19 cellular contexts compared by ENCODE assay signal in the genomic region with DNA sequence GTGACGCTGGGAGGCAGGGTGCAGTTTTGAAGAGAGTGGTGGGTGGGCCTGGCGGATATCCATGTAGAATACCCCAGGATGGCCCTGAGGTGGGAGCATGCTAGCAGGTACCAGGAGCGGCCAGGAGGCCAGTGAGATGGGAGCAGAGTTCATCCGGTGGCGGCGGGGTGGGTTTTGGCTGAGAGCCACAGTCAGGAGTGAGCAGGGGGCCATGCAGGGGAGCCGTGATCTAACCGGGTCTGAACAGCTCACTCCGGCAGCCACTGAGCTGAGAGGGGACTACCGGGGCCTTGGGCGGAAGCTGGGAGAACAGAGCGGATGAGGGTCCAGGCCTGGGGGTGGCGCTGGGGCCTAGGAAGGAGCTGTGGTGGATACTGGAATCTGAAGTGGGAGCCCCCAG. TPM values are rescaled to one million over a fixed set of nuclear protein-coding genes. Genes with fewer than 3 reads are reported as not detected.
DNase-seq lines count a peak whose midpoint lies in the region; ATAC-seq and TF ChIP-seq lines count a peak whose summit lies in the region.
"Had no signal": no experiment of that assay in that cellular context is flagged by ENCODE, and none has a peak within 500 bp of the region (broad histone marks: within the 10 kb centered on the region; RNA-seq: fewer than 3 reads in every experiment).

No MANE protein-coding gene starts in this region.

- DNase-seq in activated gamma-delta T cell treated with Interleukin-2 at 50 U/mL for 16 hours (peak; percentile 2), activated gamma-delta T cell (lab: John Stamatoyannopoulos, UW) (no peak), chondrocyte (ENCODE audit: low spot score) (peak; percentile 91), mesenteric fat pad (ENCODE audit: low spot score) (peak; percentile 85), uterus (peak; percentile 5 to 6), right atrium auricular region (ENCODE audit: low spot score) (no peak), NCI-H187 treated with DMSO at 0.1 percent for 48 hours (lab: John Stamatoyannopoulos, UW) (no peak)
- DNase-seq: activated CD4-positive, alpha-beta T cell treated with anti-CD3 and anti-CD28 coated beads, Interleukin-2, amount 50 U/mL, for 4 hours; amygdala; CD8-positive, alpha-beta memory T cell; cerebellar nuclear complex; hippocampal formation; kidney glomerular epithelial cell; MG63; NCI-H146; stimulated activated naive CD4-positive, alpha-beta T cell had no signal

- H3K27ac Mint-ChIP-seq in chondrocyte (ENCODE audit: unreplicated experiment), result no peak overlapping the region

- ATAC-seq in GM21717 (IDR thresholded peaks at IDR 0.05; ENCODE audit: unreplicated experiment), result no peak

- H3K9me3 ChIP-seq in uterus (no peaks in the 10 kb centered on the region), right atrium auricular region (no peaks in the 10 kb centered on the region)
- H3K9me3 ChIP-seq: MG63, upper lobe of left lung had no signal

- peaks cover 3% of the 10 kb centered on the region for H3K4me1 Mint-ChIP-seq in chondrocyte (ENCODE audit: low read depth)
- H3K4me1 Mint-ChIP-seq: CD8-positive, alpha-beta memory T cell had no signal

- no peak overlapping the region for H3K4me3 Mint-ChIP-seq in chondrocyte (ENCODE audit: unreplicated experiment)
- H3K4me3 Mint-ChIP-seq: CD8-positive, alpha-beta memory T cell had no signal

- no peaks in the 10 kb centered on the region for H3K27me3 ChIP-seq in uterus
- no peaks in the 10 kb centered on the region for H3K27me3 ChIP-seq in right atrium auricular region
- H3K27me3 ChIP-seq: MG63, upper lobe of left lung had no signal

- H3K9me3 Mint-ChIP-seq in chondrocyte (ENCODE audit: low read depth), result no peaks in the 10 kb centered on the region
- H3K9me3 Mint-ChIP-seq: CD8-positive, alpha-beta memory T cell had no signal

- H3K27me3 Mint-ChIP-seq in chondrocyte (ENCODE audit: low read depth), result peaks cover 6% of the 10 kb centered on the region
- H3K27me3 Mint-ChIP-seq: CD8-positive, alpha-beta memory T cell had no signal

- H3K36me3 ChIP-seq in uterus (no peaks in the 10 kb centered on the region), right atrium auricular region (no peaks in the 10 kb centered on the region)
- H3K36me3 ChIP-seq: MG63, upper lobe of left lung had no signal

- TF ChIP-seq CTCF in chondrocyte (IDR thresholded peaks at IDR 0.05) (no peak), uterus (IDR thresholded peaks at IDR 0.05) (no peak), right atrium auricular region (IDR thresholded peaks at IDR 0.05) (no peak)

- no peak for TF ChIP-seq POLR2A in uterus (IDR thresholded peaks at IDR 0.05)

- intact Hi-C loops in uterus (cut with DNase I; ENCODE audit: low total_unique reads), result no loop called here

- H3K36me3 Mint-ChIP-seq in chondrocyte (ENCODE audit: low read depth), result no peaks in the 10 kb centered on the region
- H3K36me3 Mint-ChIP-seq: CD8-positive, alpha-beta memory T cell had no signal

- H3K27ac ChIP-seq in uterus (no peak overlapping the region), right atrium auricular region (no peak overlapping the region)
- H3K27ac ChIP-seq: RWPE1, upper lobe of left lung had no signal

- H3K4me1 ChIP-seq in uterus (no peaks in the 10 kb centered on the region), right atrium auricular region (peaks cover 0 to 15% of the 10 kb centered on the region in 2 donors)
- H3K4me1 ChIP-seq: upper lobe of left lung had no signal

- H3K4me3 ChIP-seq in uterus (no peak overlapping the region), right atrium auricular region (no peak overlapping the region)
- H3K4me3 ChIP-seq: MG63, upper lobe of left lung had no signal

RNA-seq across cellular contexts. Expression of gene LRP8, which starts 47.6 kb away (rescaled TPM):
- total RNA-seq in chondrocyte (7.1 to 14.5 TPM (median 8.3 TPM) in 3 replicates), mesenteric fat pad (9.9 TPM), uterus (10 to 100 TPM in 1 of 4 donors, 1 to 10 TPM in 3; 1.5 to 15.3 (median 8.5) TPM), right atrium auricular region (1 to 10 TPM; 2.2 to 3.6 TPM)

Comparison
In these comparisons a context has a peak if more than half of its experiments do, and no peak if none do; other contexts are left out.
1. DNase-seq: peak in activated gamma-delta T cell treated with Interleukin-2 at 50 U/mL for 16 hours (single experiment), chondrocyte (single experiment), mesenteric fat pad (single experiment) and uterus (2 of 2); none in activated gamma-delta T cell (single experiment), right atrium auricular region (single experiment) and NCI-H187 treated with DMSO at 0.1 percent for 48 hours (single experiment).